Comparison of ENCODE assay signal across 9 cellular contexts in the genomic region with DNA sequence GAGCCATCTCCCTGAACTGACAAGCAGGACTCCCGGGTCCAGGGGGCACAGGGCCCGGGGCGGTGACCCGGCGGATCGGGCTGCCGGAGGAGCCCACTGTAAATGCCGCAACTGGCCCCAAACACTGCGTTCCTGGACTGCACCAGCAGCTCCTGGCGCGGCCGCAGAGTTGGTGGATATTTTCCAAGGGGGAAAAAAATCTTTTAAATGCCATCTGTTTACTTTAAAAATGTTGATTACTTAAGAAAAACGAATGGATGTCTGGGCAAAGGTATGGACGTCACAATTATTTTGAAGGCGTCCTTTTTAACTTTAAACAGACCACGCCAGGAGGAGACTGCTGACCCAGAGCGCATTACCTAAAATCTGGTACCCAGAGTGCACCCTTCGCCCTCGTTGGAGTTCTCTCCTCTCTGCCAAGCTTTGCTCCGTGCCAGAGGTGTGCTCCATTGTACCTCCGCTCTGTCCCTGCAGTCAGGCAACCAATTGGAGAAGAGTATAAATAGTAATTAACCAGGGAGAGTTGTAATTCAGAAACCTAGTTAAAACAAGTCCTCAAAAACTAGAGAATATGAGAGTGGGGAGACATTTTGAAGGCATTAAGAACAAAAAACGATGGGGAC. TPM values are rescaled to one million over a fixed set of nuclear protein-coding genes. Genes with fewer than 3 reads are reported as not detected.
DNase-seq lines count a peak whose midpoint lies in the region; ATAC-seq, FAIRE-seq and TF ChIP-seq lines count a peak whose summit lies in the region.
"Had no signal": no experiment of that assay in that cellular context is flagged by ENCODE, and none has a peak within 500 bp of the region (broad histone marks: within the 10 kb centered on the region; RNA-seq: fewer than 3 reads in every experiment).

No MANE protein-coding gene starts in this region.

- peaks cover 4% of the 10 kb centered on the region for H3K27me3 Mint-ChIP-seq in activated T-cell treated with anti-CD3 and anti-CD28 coated beads, Interleukin-2, amount 50 U/mL, for 4 hours (ENCODE audit: low read depth)
- peaks cover 43% of the 10 kb centered on the region for H3K27me3 Mint-ChIP-seq in stimulated activated memory B cell treated with anti-CD40 and anti-IgM and Interleukin-4, amounts not matched to agents 10 μg/mL and 1 μg/mL and 100 μg/mL, for 72 hours

- H3K9me3 ChIP-seq in keratinocyte (ENCODE audit: control insufficient read depth, low read depth, low read length) = no peaks in the 10 kb centered on the region

- no peaks in the 10 kb centered on the region for H3K9me3 Mint-ChIP-seq in activated T-cell treated with anti-CD3 and anti-CD28 coated beads, Interleukin-2, amount 50 U/mL, for 4 hours
- H3K9me3 Mint-ChIP-seq in stimulated activated memory B cell treated with anti-CD40 and anti-IgM and Interleukin-4, amounts not matched to agents 10 μg/mL and 1 μg/mL and 100 μg/mL, for 72 hours = no peaks in the 10 kb centered on the region

- H3K4me3 ChIP-seq in astrocyte of the cerebellum (ENCODE audit: low read depth, low read length) (peak overlapping the region; percentile 87), keratinocyte (ENCODE audit: control insufficient read depth in 2 of 3, extremely low read depth in 1 of 3, insufficient read depth in 2 of 3, low read depth in 1 of 3, low read length in 3 of 3) (peak overlapping the region; percentile 61 to 91 (median 75))

- dilution Hi-C loops in keratinocyte (cut with MboI; ENCODE audit: extremely low pct_ligation_motif_present, low sequenced_read_pairs) = no loop called here

- peak overlapping the region; percentile 81 for H3K4me2 ChIP-seq in keratinocyte (ENCODE audit: control insufficient read depth, extremely low read depth, insufficient read depth, low read depth, low read length)

- H3K27ac ChIP-seq in keratinocyte (ENCODE audit: control insufficient read depth, insufficient read depth, low read length) = peak overlapping the region; percentile 48

- FAIRE-seq in keratinocyte (lab: Jason Lieb, UNC) = no peak

- peaks cover 65% of the 10 kb centered on the region for H3K4me1 Mint-ChIP-seq in activated T-cell treated with anti-CD3 and anti-CD28 coated beads, Interleukin-2, amount 50 U/mL, for 4 hours (ENCODE audit: low read depth)
- H3K4me1 Mint-ChIP-seq in stimulated activated memory B cell treated with anti-CD40 and anti-IgM and Interleukin-4, amounts not matched to agents 10 μg/mL and 1 μg/mL and 100 μg/mL, for 72 hours = peaks cover 46% of the 10 kb centered on the region

- H3K79me2 ChIP-seq in keratinocyte (ENCODE audit: control insufficient read depth, insufficient read depth, low read length) = peaks cover 61% of the 10 kb centered on the region

- H3K36me3 Mint-ChIP-seq in activated T-cell treated with anti-CD3 and anti-CD28 coated beads, Interleukin-2, amount 50 U/mL, for 4 hours (ENCODE audit: insufficient read depth) = no peaks in the 10 kb centered on the region
- H3K36me3 Mint-ChIP-seq in stimulated activated memory B cell treated with anti-CD40 and anti-IgM and Interleukin-4, amounts not matched to agents 10 μg/mL and 1 μg/mL and 100 μg/mL, for 72 hours = no peaks in the 10 kb centered on the region

- H3K4me1 ChIP-seq in keratinocyte (ENCODE audit: control insufficient read depth, extremely low read depth, insufficient read depth, low read length) = peaks cover 32% of the 10 kb centered on the region

- H4K20me1 ChIP-seq in keratinocyte (ENCODE audit: control insufficient read depth, extremely low read depth, insufficient read depth, low read length) = no peaks in the 10 kb centered on the region

- DNase-seq in activated T-cell treated with anti-CD3 and anti-CD28 coated beads, Interleukin-2, amount 50 U/mL, for 4 hours = no peak
- DNase-seq in activated T-cell treated with anti-CD3 and anti-CD28 coated beads, Interleukin-2, amount 50 U/mL, for 1 hour = no peak
- DNase-seq in astrocyte of the cerebellum (ENCODE audit: low read depth) (no peak), keratinocyte (ENCODE audit: low read depth, low spot score) (no peak), foreskin melanocyte (no peak), NCI-H510A treated with DMSO at 0.1 percent for 48 hours (lab: John Stamatoyannopoulos, UW) (no peak)
- DNase-seq: RPMI8226 had no signal

- H3K9me1 ChIP-seq in keratinocyte (ENCODE audit: control insufficient read depth, extremely low read depth, insufficient read depth, low read length) = no peaks in the 10 kb centered on the region

- in situ Hi-C loops in astrocyte of the cerebellum (cut with HindIII; ENCODE audit: low sequenced_read_pairs) = no loop called here

- ATAC-seq in activated T-cell treated with anti-CD3 and anti-CD28 coated beads, Interleukin-2, amount 50 U/mL, for 4 hours = no peak
- no peak for ATAC-seq in stimulated activated memory B cell treated with anti-CD40 and anti-IgM and Interleukin-4, amounts not matched to agents 10 μg/mL and 1 μg/mL and 100 μg/mL, for 72 hours
- ATAC-seq in GM18517 (IDR thresholded peaks at IDR 0.05; ENCODE audit: unreplicated experiment) = no peak

- peaks cover 40% of the 10 kb centered on the region for H3K27me3 ChIP-seq in keratinocyte (ENCODE audit: control insufficient read depth, extremely low read depth, insufficient read depth, low read length)

- peak overlapping the region; percentile 72 for H3K9ac ChIP-seq in keratinocyte (ENCODE audit: control insufficient read depth, extremely low read depth, insufficient read depth, low read length)

- TF ChIP-seq CTCF in astrocyte of the cerebellum (IDR thresholded peaks at IDR 0.05; ENCODE audit: low read depth, low read length, missing control alignments) (no peak), keratinocyte (optimal IDR thresholded peaks at IDR 0.05 in 1 of 3, IDR thresholded peaks at IDR 0.05 in 1 of 3, conservative IDR thresholded peaks at IDR 0.05 in 1 of 3; ENCODE audit: extremely low read depth in 1 of 3, insufficient read depth in 2 of 3, low read length in 3 of 3) (no peak)

- no peak overlapping the region for H2AFZ ChIP-seq in keratinocyte (ENCODE audit: control insufficient read depth, low read length)

- peak overlapping the region; percentile 63 for H3K4me3 Mint-ChIP-seq in activated T-cell treated with anti-CD3 and anti-CD28 coated beads, Interleukin-2, amount 50 U/mL, for 4 hours
- peak overlapping the region; percentile 4 for H3K4me3 Mint-ChIP-seq in stimulated activated memory B cell treated with anti-CD40 and anti-IgM and Interleukin-4, amounts not matched to agents 10 μg/mL and 1 μg/mL and 100 μg/mL, for 72 hours

- no peaks in the 10 kb centered on the region for H3K36me3 ChIP-seq in keratinocyte (ENCODE audit: control insufficient read depth in 2 of 2, extremely low read depth in 1 of 2, insufficient read depth in 2 of 2, low read length in 2 of 2)

- H3K27ac Mint-ChIP-seq in stimulated activated memory B cell treated with anti-CD40 and anti-IgM and Interleukin-4, amounts not matched to agents 10 μg/mL and 1 μg/mL and 100 μg/mL, for 72 hours = no peak overlapping the region

RNA-seq across cellular contexts. Expression of a gene that starts 3.5 kb away (rescaled TPM):
- 10 to 100 TPM; 12.3 to 17.1 (median 13.5) TPM for total RNA-seq in activated T-cell treated with anti-CD3 and anti-CD28 coated beads, Interleukin-2, amount 50 U/mL, for 4 hours
- polyA plus RNA-seq in keratinocyte = 3.7 to 5.6 TPM (median 3.9 TPM) in 3 replicates
- polyA plus RNA-seq in keratinocyte (2011; ENCODE audit: low read depth) = 0.72 TPM
- polyA plus RNA-seq in keratinocyte (2011; cell fraction: cytosol; rRNA removed) = 3.2 and 4.1 TPM in 2 replicates
- polyA plus RNA-seq in keratinocyte (2011; cell fraction: nucleus; rRNA removed) = 8.7 and 9.3 TPM in 2 replicates
- 1.4 and 7.5 TPM in 2 replicates for polyA plus RNA-seq in keratinocyte (2012; ENCODE audit: low replicate concordance)
- polyA minus RNA-seq in keratinocyte = 7.7 to 13.0 TPM (median 8.8 TPM) in 3 replicates
- polyA minus RNA-seq in keratinocyte (2011; cell fraction: cytosol; rRNA and poly(A)+ RNA removed) = 14.6 TPM
- polyA minus RNA-seq in keratinocyte (2011; cell fraction: nucleus; rRNA and poly(A)+ RNA removed) = 13.0 and 16.8 TPM in 2 replicates
